ENCODE assay signal across 26 cellular contexts in genomic region chr10:77357185-77357584, GRCh38.
DNase-seq lines count a peak whose midpoint lies in the region; ATAC-seq, FAIRE-seq and TF ChIP-seq lines count a peak whose summit lies in the region.
"Had no signal": no experiment of that assay in that cellular context is flagged by ENCODE, and none has a peak within 500 bp of the region (broad histone marks: within the 10 kb centered on the region; RNA-seq: fewer than 3 reads in every experiment).

No MANE protein-coding gene starts in this region.

- peak overlapping the region in 1 of 2 experiments; percentile 32 for H2BK12ac ChIP-seq in mesenchymal stem cell (ENCODE audit: low read length in 2 of 2)

- H2BK5ac ChIP-seq in mesenchymal stem cell (ENCODE audit: low read depth, low read length, poor library complexity, severe bottlenecking) = no peak overlapping the region

- no peak overlapping the region for H3K23ac ChIP-seq in mesenchymal stem cell (ENCODE audit: low read length in 2 of 2)

- TF ChIP-seq RAD21 in A549 (conservative IDR thresholded peaks at IDR 0.05 in 1 of 2, IDR thresholded peaks at IDR 0.05 in 1 of 2) = no peak

- H2BK120ac ChIP-seq in mesenchymal stem cell (ENCODE audit: low read depth, low read length) = no peak overlapping the region

- peaks cover 15% of the 10 kb centered on the region for H3K79me1 ChIP-seq in mesenchymal stem cell (replicated peaks; ENCODE audit: low read length, poor library complexity, severe bottlenecking)

- no peak for TF ChIP-seq POLR2A in A549 (IDR thresholded peaks at IDR 0.05; ENCODE audit: low read length)

- H3K9ac ChIP-seq in mesenchymal stem cell (ENCODE audit: low read length) = peak overlapping the region; percentile 77

- DNase-seq in A549 (ENCODE audit: low read depth in 1 of 2, low spot score in 1 of 2) (no peak), Panc1 (ENCODE audit: low read depth, low spot score) (no peak), brain microvascular endothelial cell (no peak), mesenchymal stem cell (no peak), HuH-7 (ENCODE audit: low spot score) (no peak)
- DNase-seq: activated CD4-positive, alpha-beta T cell treated with anti-CD3 and anti-CD28 coated beads, Interleukin-2, amount 10 ng/mL, durations not matched to agents 24 days and 14 days; activated effector memory CD4-positive, alpha-beta T cell treated with Interleukin-2 at 50 U/mL for 16 hours; activated naive CD8-positive, alpha-beta T cell treated with anti-CD3 and anti-CD28 coated beads for 36 hours; activated T-cell treated with anti-CD3 and anti-CD28 coated beads, Interleukin-2, amount 50 U/mL, for 1 hour; CD4-positive, alpha-beta memory T cell; hippocampal formation; MM.1S; NCI-H1417 treated with DMSO at 0.1 percent for 48 hours; NCI-H2081 treated with DMSO at 0.1 percent for 48 hours; NCI-H526 treated with DMSO at 0.1 percent for 48 hours; nephron progenitor cell; ovary; SIG-M5; stimulated activated naive CD4-positive, alpha-beta T cell; T1000; testis; WERI-Rb-1 had no signal

- no peak overlapping the region for H2AFZ ChIP-seq in mesenchymal stem cell (ENCODE audit: low read depth, low read length)

- TF ChIP-seq CTCF in A549 (IDR thresholded peaks at IDR 0.05) (no peak), Panc1 (IDR thresholded peaks at IDR 0.05) (no peak), brain microvascular endothelial cell (IDR thresholded peaks at IDR 0.05; ENCODE audit: low read depth, low read length, missing control alignments) (no peak)

- peak overlapping the region; percentile 54 to 87 for H3K27ac ChIP-seq in A549
- peak overlapping the region; percentile 29 for H3K27ac ChIP-seq in Panc1 (ENCODE audit: low read length)
- peak overlapping the region; percentile 87 for H3K27ac ChIP-seq in brain microvascular endothelial cell
- H3K27ac ChIP-seq in mesenchymal stem cell (ENCODE audit: low read length, poor library complexity, severe bottlenecking) = peak overlapping the region; percentile 58
- H3K27ac ChIP-seq: ovary, testis, WERI-Rb-1 had no signal

- H3K14ac ChIP-seq in mesenchymal stem cell (ENCODE audit: low read length in 2 of 2) = no peak overlapping the region

- peak overlapping the region in 1 of 2 experiments; percentile 80 for H3K4ac ChIP-seq in mesenchymal stem cell (ENCODE audit: low read depth in 1 of 2, low read length in 2 of 2)

- H3K4me2 ChIP-seq in A549 = peak overlapping the region; percentile 48
- no peak overlapping the region for H3K4me2 ChIP-seq in mesenchymal stem cell (ENCODE audit: low read length, poor library complexity, severe bottlenecking)

- intact Hi-C loops in Panc1 (cut with micrococcal nuclease; ENCODE audit: unreplicated experiment) = no loop called here

- H3K4me3 ChIP-seq in A549 = no peak overlapping the region
- H3K4me3 ChIP-seq in Panc1 (ENCODE audit: low read depth in 2 of 2, low read length in 2 of 2) = no peak overlapping the region
- H3K4me3 ChIP-seq in brain microvascular endothelial cell (ENCODE audit: low read depth, low read length) = no peak overlapping the region
- no peak overlapping the region for H3K4me3 ChIP-seq in mesenchymal stem cell (ENCODE audit: insufficient read depth in 1 of 2, low read depth in 1 of 2, low read length in 2 of 2)
- H3K4me3 ChIP-seq: ovary, testis had no signal

- no peak for FAIRE-seq in A549 (lab: Jason Lieb, UNC)
- FAIRE-seq: D721Med had no signal

- no peak overlapping the region for H2BK15ac ChIP-seq in mesenchymal stem cell (ENCODE audit: low read depth, poor library complexity, severe bottlenecking)

- TF ChIP-seq EP300 in A549 (IDR thresholded peaks at IDR 0.05) = no peak

- no peaks in the 10 kb centered on the region for H3K27me3 ChIP-seq in Panc1 (ENCODE audit: control insufficient read depth, insufficient read depth, low read length)
- H3K27me3 ChIP-seq in brain microvascular endothelial cell (replicated peaks) = no peaks in the 10 kb centered on the region
- no peaks in the 10 kb centered on the region for H3K27me3 ChIP-seq in mesenchymal stem cell (ENCODE audit: control insufficient read depth in 1 of 2, insufficient read depth in 1 of 2, low read length in 2 of 2)
- H3K27me3 ChIP-seq: ovary, testis had no signal

- no peak overlapping the region for H4K8ac ChIP-seq in mesenchymal stem cell (ENCODE audit: low read length)

- POLR2A ChIA-PET in A549 (lab: Yijun Ruan, JAX) = no interaction called here
- POLR2A ChIA-PET in Panc1 (lab: Charles Lee) = no interaction called here

- no peaks in the 10 kb centered on the region for H3K36me3 ChIP-seq in Panc1 (ENCODE audit: control insufficient read depth, insufficient read depth, low read length)
- H3K36me3 ChIP-seq in brain microvascular endothelial cell (replicated peaks) = no peaks in the 10 kb centered on the region
- peaks cover 0 to 7% of the 10 kb centered on the region in 2 experiments for H3K36me3 ChIP-seq in mesenchymal stem cell (ENCODE audit: control insufficient read depth in 1 of 2, insufficient read depth in 2 of 2, low read depth in 1 of 2, low read length in 2 of 2)
- H3K36me3 ChIP-seq: ovary, WERI-Rb-1 had no signal

- ATAC-seq in A549 (peak in 1 of 2 experiments; percentile 35; a peak in 2 of 6 replicates), Panc1 (no peak), GM21515 (IDR thresholded peaks at IDR 0.05; ENCODE audit: unreplicated experiment) (no peak), GM18873 (IDR thresholded peaks at IDR 0.05; ENCODE audit: low FRiP score, unreplicated experiment) (no peak), HG02763 (IDR thresholded peaks at IDR 0.05; ENCODE audit: unreplicated experiment) (no peak)

- H2AK5ac ChIP-seq in mesenchymal stem cell (ENCODE audit: low read length, severe bottlenecking) = peak overlapping the region; percentile 79

- in situ Hi-C loops in Panc1 (cut with HindIII; ENCODE audit: low pct_unique_long_range_greater_than_20kb, low sequenced_read_pairs) (no loop called here), brain microvascular endothelial cell (cut with HindIII; ENCODE audit: low pct_ligation_motif_present, low sequenced_read_pairs) (no loop called here)

- H3K9me3 ChIP-seq in A549 = no peaks in the 10 kb centered on the region
- no peaks in the 10 kb centered on the region for H3K9me3 ChIP-seq in Panc1 (ENCODE audit: control insufficient read depth, insufficient read depth, low read depth, low read length)
- no peaks in the 10 kb centered on the region for H3K9me3 ChIP-seq in mesenchymal stem cell (ENCODE audit: control insufficient read depth, low read length)
- H3K9me3 ChIP-seq: ovary, testis had no signal

- no peak overlapping the region for H4K91ac ChIP-seq in mesenchymal stem cell (ENCODE audit: low read length)

- CTCF ChIA-PET in A549 (lab: Yijun Ruan, JAX) = interaction anchor here (0.7 to 2.4 kb wide), 8 partner anchors 18 to 191 kb away, joined by 3 to 7 read pairs (median 4); no protein-coding TSS in a partner anchor
- CTCF ChIA-PET in Panc1 (lab: Charles Lee) = no interaction called here

- TSS peak; percentile 9 for BruUV-seq in Panc1 (replicated peaks; lab: Mats Ljungman, UMichigan)

- H3K18ac ChIP-seq in mesenchymal stem cell (ENCODE audit: low read depth in 1 of 2, low read length in 2 of 2) = no peak overlapping the region

- H3K4me1 ChIP-seq in A549 (peaks cover 43% of the 10 kb centered on the region), Panc1 (ENCODE audit: control insufficient read depth, insufficient read depth, low read length) (peaks cover 12% of the 10 kb centered on the region), mesenchymal stem cell (ENCODE audit: control insufficient read depth, insufficient read depth, low read depth, low read length) (peaks cover 10% of the 10 kb centered on the region)
- H3K4me1 ChIP-seq: testis had no signal

TF ChIP-seq in A549, 52 proteins besides CTCF, POLR2A, EP300 and RAD21:
- no peak for TF ChIP-seq ZNF302 (CRISPR knock-in tag; IDR thresholded peaks at IDR 0.05)
- TF ChIP-seq PHF8 (IDR thresholded peaks at IDR 0.05; ENCODE audit: borderline replicate concordance, low read depth) = no peak
- no peak for TF ChIP-seq SREBF2 (IDR thresholded peaks at IDR 0.05)
- TF ChIP-seq ELK1 (IDR thresholded peaks at IDR 0.05; ENCODE audit: low read depth, low read length) = no peak
- TF ChIP-seq BCL3 (IDR thresholded peaks at IDR 0.05) = no peak
- no peak for TF ChIP-seq HDAC2 (IDR thresholded peaks at IDR 0.05)
- TF ChIP-seq CBX8 (IDR thresholded peaks at IDR 0.05) = no peak
- TF ChIP-seq MAFK (IDR thresholded peaks at IDR 0.05; ENCODE audit: partially characterized antibody) = no peak
- TF ChIP-seq HOXA7 (CRISPR knock-in tag; IDR thresholded peaks at IDR 0.05) = no peak
- no peak for TF ChIP-seq BHLHE40 (IDR thresholded peaks at IDR 0.05; ENCODE audit: low read depth, low read length)
- no peak for TF ChIP-seq RCOR1 (IDR thresholded peaks at IDR 0.05; ENCODE audit: low read depth, low read length)
- TF ChIP-seq TFCP2L1 (CRISPR knock-in tag; IDR thresholded peaks at IDR 0.05) = no peak

Comparison
In these comparisons a context has a peak if more than half of its experiments do, and no peak if none do; other contexts are left out.
1. H3K27ac ChIP-seq: peak in every context shown above with its lines; median percentile 87 in brain microvascular endothelial cell; 70 in A549; 58 in mesenchymal stem cell; 29 in Panc1.